Comparison of ENCODE assay signal across 1 cellular context in the genomic region with DNA sequence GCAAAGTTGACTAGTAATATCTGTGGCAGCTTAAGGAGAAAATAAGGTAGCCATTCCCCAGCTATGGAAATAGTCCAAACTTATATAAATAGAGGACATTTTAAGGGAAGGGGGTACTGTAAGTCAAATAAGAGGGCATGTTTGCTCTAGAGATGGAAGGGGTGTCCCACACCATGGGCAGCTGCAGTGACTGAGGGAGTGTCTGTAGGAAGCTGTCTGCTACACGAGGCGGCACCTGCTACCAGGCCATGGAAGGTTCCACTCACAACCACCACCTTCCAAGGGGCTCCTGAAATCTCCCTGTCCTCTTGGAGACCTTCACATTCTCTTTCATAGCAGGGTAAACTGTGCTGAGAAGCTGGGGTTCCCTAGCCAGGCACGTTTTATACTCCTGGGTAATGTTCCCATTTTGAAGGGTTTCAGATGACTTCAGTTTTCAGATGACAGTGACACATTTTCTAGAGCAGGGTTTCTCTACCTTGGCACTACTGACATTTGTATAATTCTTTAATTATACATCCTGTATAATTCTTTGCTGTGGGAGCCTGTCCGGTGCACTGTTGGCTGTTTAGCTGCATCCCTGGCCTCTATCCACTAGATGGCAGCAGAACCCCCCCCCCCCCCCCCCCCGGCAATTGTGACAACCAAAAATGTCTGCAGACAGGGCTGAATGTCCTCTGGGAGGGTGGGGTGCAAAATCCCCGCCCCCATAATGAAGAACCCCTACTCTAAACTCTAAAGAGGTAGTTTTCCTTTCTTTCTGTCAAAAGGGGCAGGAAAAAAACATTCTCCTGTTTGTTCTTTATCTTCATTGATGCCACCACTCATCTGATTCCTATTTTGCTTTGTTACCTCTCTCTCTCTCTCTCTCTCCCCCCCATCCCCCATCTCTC.
A peak's percentile ranks its signal among the peaks of the same experiment; 100 is the strongest.
TF ChIP-seq lines count a peak whose summit lies in the region.

No MANE protein-coding gene starts in this region.

TF ChIP-seq in HepG2, 621 proteins besides CTCF, POLR2A, EP300 and RAD21 (continued from another document):
- TF ChIP-seq, protein P1, sequence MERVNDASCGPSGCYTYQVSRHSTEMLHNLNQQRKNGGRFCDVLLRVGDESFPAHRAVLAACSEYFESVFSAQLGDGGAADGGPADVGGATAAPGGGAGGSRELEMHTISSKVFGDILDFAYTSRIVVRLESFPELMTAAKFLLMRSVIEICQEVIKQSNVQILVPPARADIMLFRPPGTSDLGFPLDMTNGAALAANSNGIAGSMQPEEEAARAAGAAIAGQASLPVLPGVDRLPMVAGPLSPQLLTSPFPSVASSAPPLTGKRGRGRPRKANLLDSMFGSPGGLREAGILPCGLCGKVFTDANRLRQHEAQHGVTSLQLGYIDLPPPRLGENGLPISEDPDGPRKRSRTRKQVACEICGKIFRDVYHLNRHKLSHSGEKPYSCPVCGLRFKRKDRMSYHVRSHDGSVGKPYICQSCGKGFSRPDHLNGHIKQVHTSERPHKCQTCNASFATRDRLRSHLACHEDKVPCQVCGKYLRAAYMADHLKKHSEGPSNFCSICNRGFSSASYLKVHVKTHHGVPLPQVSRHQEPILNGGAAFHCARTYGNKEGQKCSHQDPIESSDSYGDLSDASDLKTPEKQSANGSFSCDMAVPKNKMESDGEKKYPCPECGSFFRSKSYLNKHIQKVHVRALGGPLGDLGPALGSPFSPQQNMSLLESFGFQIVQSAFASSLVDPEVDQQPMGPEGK (CRISPR knock-in tag; IDR thresholded peaks at IDR 0.05), result 0 out of 2 replicates have a peak, but pooled peaks have one; percentile 10
- TF ChIP-seq, protein P2, sequence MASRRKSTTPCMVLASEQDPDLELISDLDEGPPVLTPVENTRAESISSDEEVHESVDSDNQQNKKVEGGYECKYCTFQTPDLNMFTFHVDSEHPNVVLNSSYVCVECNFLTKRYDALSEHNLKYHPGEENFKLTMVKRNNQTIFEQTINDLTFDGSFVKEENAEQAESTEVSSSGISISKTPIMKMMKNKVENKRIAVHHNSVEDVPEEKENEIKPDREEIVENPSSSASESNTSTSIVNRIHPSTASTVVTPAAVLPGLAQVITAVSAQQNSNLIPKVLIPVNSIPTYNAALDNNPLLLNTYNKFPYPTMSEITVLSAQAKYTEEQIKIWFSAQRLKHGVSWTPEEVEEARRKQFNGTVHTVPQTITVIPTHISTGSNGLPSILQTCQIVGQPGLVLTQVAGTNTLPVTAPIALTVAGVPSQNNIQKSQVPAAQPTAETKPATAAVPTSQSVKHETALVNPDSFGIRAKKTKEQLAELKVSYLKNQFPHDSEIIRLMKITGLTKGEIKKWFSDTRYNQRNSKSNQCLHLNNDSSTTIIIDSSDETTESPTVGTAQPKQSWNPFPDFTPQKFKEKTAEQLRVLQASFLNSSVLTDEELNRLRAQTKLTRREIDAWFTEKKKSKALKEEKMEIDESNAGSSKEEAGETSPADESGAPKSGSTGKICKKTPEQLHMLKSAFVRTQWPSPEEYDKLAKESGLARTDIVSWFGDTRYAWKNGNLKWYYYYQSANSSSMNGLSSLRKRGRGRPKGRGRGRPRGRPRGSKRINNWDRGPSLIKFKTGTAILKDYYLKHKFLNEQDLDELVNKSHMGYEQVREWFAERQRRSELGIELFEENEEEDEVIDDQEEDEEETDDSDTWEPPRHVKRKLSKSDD (CRISPR knock-in tag; IDR thresholded peaks at IDR 0.05; ENCODE audit: low read depth), result no peak
- TF ChIP-seq SMC3 (IDR thresholded peaks at IDR 0.05; ENCODE audit: low read length), result 0 out of 2 replicates have a peak, but pooled peaks have one; percentile 37
- TF ChIP-seq EEA1 (CRISPR knock-in tag; IDR thresholded peaks at IDR 0.05; ENCODE audit: borderline replicate concordance), result no peak
